8 cellular contexts compared by ENCODE assay signal in the genomic region with DNA sequence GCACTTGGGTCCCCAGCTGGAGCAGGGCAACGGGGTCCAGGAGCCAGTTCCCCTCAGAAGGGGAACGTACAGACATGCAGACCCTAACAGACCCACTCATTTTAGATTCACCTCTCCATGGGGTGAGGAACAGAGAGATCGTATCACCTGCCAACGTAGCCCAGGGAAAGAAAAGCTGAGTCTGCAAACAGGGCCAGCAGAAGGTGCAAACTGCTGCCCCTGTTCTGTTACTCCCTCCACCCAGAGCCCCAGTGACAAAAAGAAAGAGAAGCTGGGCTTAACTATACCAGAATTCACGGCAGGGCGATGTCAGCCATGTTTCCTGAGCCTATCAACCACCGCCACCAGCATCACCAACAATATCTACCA. TPM values are rescaled to one million over a fixed set of nuclear protein-coding genes. Genes with fewer than 3 reads are reported as not detected.
DNase-seq lines count a peak whose midpoint lies in the region; ATAC-seq and TF ChIP-seq lines count a peak whose summit lies in the region.

No MANE protein-coding gene starts in this region.

- no peaks in the 10 kb centered on the region for H3K9me3 Mint-ChIP-seq in activated naive CD4-positive, alpha-beta T cell treated with anti-CD3 and anti-CD28 coated beads for 36 hours
- no peaks in the 10 kb centered on the region for H3K9me3 Mint-ChIP-seq in mesothelial cell of epicardium

- peaks cover 20% of the 10 kb centered on the region for H3K4me1 Mint-ChIP-seq in activated naive CD4-positive, alpha-beta T cell treated with anti-CD3 and anti-CD28 coated beads for 36 hours (ENCODE audit: low read depth)
- peaks cover 11% of the 10 kb centered on the region for H3K4me1 Mint-ChIP-seq in mesothelial cell of epicardium

- H3K4me3 ChIP-seq in breast epithelium (peak overlapping the region; percentile 83 to 94 (median 90)), urinary bladder (ENCODE audit: low read depth, low read length) (no peak overlapping the region)

- H3K27ac Mint-ChIP-seq in activated naive CD4-positive, alpha-beta T cell treated with anti-CD3 and anti-CD28 coated beads for 36 hours = no peak overlapping the region
- H3K27ac Mint-ChIP-seq in mesothelial cell of epicardium = peak overlapping the region; percentile 96

- no peak for TF ChIP-seq CTCF in breast epithelium (IDR thresholded peaks at IDR 0.05)
- TF ChIP-seq CTCF in mesothelial cell of epicardium (IDR thresholded peaks at IDR 0.05; ENCODE audit: unreplicated experiment) = no peak

- H3K4me1 ChIP-seq in breast epithelium (peaks cover 4 to 7% of the 10 kb centered on the region in 2 donors), urinary bladder (ENCODE audit: insufficient read depth) (peaks cover 1% of the 10 kb centered on the region)

- H3K36me3 ChIP-seq in breast epithelium (no peaks in the 10 kb centered on the region), urinary bladder (ENCODE audit: insufficient read depth) (no peaks in the 10 kb centered on the region)

- no peaks in the 10 kb centered on the region for H3K9me3 ChIP-seq in breast epithelium

- WGBS in urinary bladder = 65% methylated on average over 7 of the region's 7 CpGs

- CTCF ChIA-PET in activated naive CD4-positive, alpha-beta T cell treated with anti-CD3 and anti-CD28 coated beads for 36 hours (lab: Charles Lee) = interaction anchor here (0.5 to 8.3 kb wide), 28 partner anchors 8 to 312 kb away, joined by 3 to 72 read pairs (median 4); a partner anchor contains a TSS

- H3K27ac ChIP-seq in breast epithelium (peak overlapping the region; percentile 83 to 94), urinary bladder (ENCODE audit: low read depth) (peak overlapping the region; percentile 55)

- intact Hi-C loops in activated naive CD4-positive, alpha-beta T cell treated with anti-CD3 and anti-CD28 coated beads for 36 hours (cut with micrococcal nuclease) = loop anchor here (1.0 to 10.0 kb wide), 8 partner anchors 171 to 1307 kb away; a partner anchor contains a TSS
- intact Hi-C loops in breast epithelium (cut with DNase I; ENCODE audit: low total_unique reads) = no loop called here

- no peak for DNase-seq in activated naive CD4-positive, alpha-beta T cell treated with anti-CD3 and anti-CD28 coated beads for 36 hours
- DNase-seq in activated naive CD4-positive, alpha-beta T cell (lab: John Stamatoyannopoulos, UW) = no peak
- no peak for DNase-seq in breast epithelium (ENCODE audit: low spot score in 2 of 2)
- no peak for DNase-seq in mesothelial cell of epicardium (ENCODE audit: low spot score in 2 of 2, unreplicated experiment in 2 of 2)
- no peak for DNase-seq in NCI-H226

- H3K27me3 Mint-ChIP-seq in activated naive CD4-positive, alpha-beta T cell treated with anti-CD3 and anti-CD28 coated beads for 36 hours (ENCODE audit: low read depth) = no peaks in the 10 kb centered on the region
- H3K27me3 Mint-ChIP-seq in mesothelial cell of epicardium (ENCODE audit: low read depth) = peaks cover 19% of the 10 kb centered on the region

- H3K27me3 ChIP-seq in breast epithelium = no peaks in the 10 kb centered on the region

- no peak for ATAC-seq in HG03045 (IDR thresholded peaks at IDR 0.05; ENCODE audit: unreplicated experiment)
- ATAC-seq in HG02588 (IDR thresholded peaks at IDR 0.05; ENCODE audit: unreplicated experiment) = no peak

- no peaks in the 10 kb centered on the region for H3K36me3 Mint-ChIP-seq in activated naive CD4-positive, alpha-beta T cell treated with anti-CD3 and anti-CD28 coated beads for 36 hours (ENCODE audit: low read depth)
- H3K36me3 Mint-ChIP-seq in mesothelial cell of epicardium = no peaks in the 10 kb centered on the region

- peak overlapping the region; percentile 77 for H3K4me3 Mint-ChIP-seq in activated naive CD4-positive, alpha-beta T cell treated with anti-CD3 and anti-CD28 coated beads for 36 hours
- peak overlapping the region; percentile 88 for H3K4me3 Mint-ChIP-seq in mesothelial cell of epicardium

- TF ChIP-seq POLR2A in breast epithelium (IDR thresholded peaks at IDR 0.05) = no peak

RNA-seq across cellular contexts. Expression of a gene that starts 0.8 kb away (rescaled TPM):
- total RNA-seq in activated naive CD4-positive, alpha-beta T cell treated with anti-CD3 and anti-CD28 coated beads for 36 hours = 1 to 10 TPM; 6.0 to 6.1 TPM
- total RNA-seq in breast epithelium = 10 to 100 TPM; 19.0 to 31.8 (median 25.9) TPM
- total RNA-seq in mesothelial cell of epicardium = 14.3 to 16.5 TPM (median 14.6 TPM) in 3 replicates
- 19.0 TPM for total RNA-seq in urinary bladder
- polyA plus RNA-seq in urinary bladder = 43.8 TPM

RNA-seq across cellular contexts. Expression of a gene that starts 15.2 kb away (rescaled TPM):
- not detected for total RNA-seq in activated naive CD4-positive, alpha-beta T cell treated with anti-CD3 and anti-CD28 coated beads for 36 hours
- total RNA-seq in breast epithelium = under 1 TPM; under 0.01 to 0.15 (median under 0.01) TPM
- total RNA-seq in mesothelial cell of epicardium = 3.0 to 3.2 TPM (median 3.1 TPM) in 3 replicates
- total RNA-seq in urinary bladder = 2.2 TPM
- 0.79 TPM for polyA plus RNA-seq in urinary bladder
